Comparison of ENCODE assay signal across 9 cellular contexts in genomic region chr5:157434096-157434495, GRCh38. TPM values are rescaled to one million over a fixed set of nuclear protein-coding genes. Genes with fewer than 3 reads are reported as not detected.
"Had no signal": no experiment of that assay in that cellular context is flagged by ENCODE, and none has a peak within 500 bp of the region (broad histone marks: within the 10 kb centered on the region; RNA-seq: fewer than 3 reads in every experiment).

No MANE protein-coding gene starts in this region.

- H3K4me3 Mint-ChIP-seq: HFFc6 had no signal

- FAIRE-seq: HTR-8/SVneo, K562 had no signal

- H3K4me3 ChIP-seq: GM23248, HAP-1, K562 had no signal

- H3K27ac ChIP-seq: GM23248 had no signal

- H3K4me1 ChIP-seq: HAP-1 had no signal

- H3K36me3 ChIP-seq: HAP-1 had no signal

- H2AFZ ChIP-seq: GM23248 had no signal

- DNase-seq: GM23248, GOT3, H7, HFFc6 had no signal

- H3K27ac Mint-ChIP-seq: HFFc6 had no signal

- ATAC-seq: HCT116, K562 had no signal

- H3K9ac ChIP-seq: GM23248 had no signal

RNA-seq across cellular contexts. Expression of gene NIPAL4, which starts 25.9 kb away (rescaled TPM):
- total RNA-seq: GM23248, H4, H7, K562 had no signal
- polyA plus RNA-seq: GM23248, K562 had no signal
